4 cellular contexts compared by ENCODE assay signal in genomic region chr7:141079223-141079622, GRCh38.
A peak's percentile ranks its signal among the peaks of the same experiment; 100 is the strongest.
TF ChIP-seq lines count a peak whose summit lies in the region.

No MANE protein-coding gene starts in this region.

TF ChIP-seq in SK-N-SH, 30 proteins besides CTCF, POLR2A, EP300 and RAD21 (continued from another document):
- TF ChIP-seq REST (IDR thresholded peaks at IDR 0.05; ENCODE audit: low read depth, low read length) = peak; percentile 74; the same call in 1 of the 2 replicates

TF ChIP-seq in SK-N-SH treated with all-trans-retinoic acid at 6 μM for 48 hours, 23 proteins besides CTCF, POLR2A, EP300 and RAD21:
- TF ChIP-seq CSRNP3 (CRISPR knock-in tag; IDR thresholded peaks at IDR 0.05) (no peak), ZNF565 (CRISPR knock-in tag; conservative IDR thresholded peaks at IDR 0.05; ENCODE audit: low read depth) (no peak), ZFP3 (CRISPR knock-in tag; IDR thresholded peaks at IDR 0.05) (no peak), BACH2 (CRISPR knock-in tag; IDR thresholded peaks at IDR 0.05; ENCODE audit: borderline replicate concordance) (no peak), TCF4 (CRISPR knock-in tag; IDR thresholded peaks at IDR 0.05; ENCODE audit: borderline replicate concordance) (no peak)
- TF ChIP-seq, protein P1, sequence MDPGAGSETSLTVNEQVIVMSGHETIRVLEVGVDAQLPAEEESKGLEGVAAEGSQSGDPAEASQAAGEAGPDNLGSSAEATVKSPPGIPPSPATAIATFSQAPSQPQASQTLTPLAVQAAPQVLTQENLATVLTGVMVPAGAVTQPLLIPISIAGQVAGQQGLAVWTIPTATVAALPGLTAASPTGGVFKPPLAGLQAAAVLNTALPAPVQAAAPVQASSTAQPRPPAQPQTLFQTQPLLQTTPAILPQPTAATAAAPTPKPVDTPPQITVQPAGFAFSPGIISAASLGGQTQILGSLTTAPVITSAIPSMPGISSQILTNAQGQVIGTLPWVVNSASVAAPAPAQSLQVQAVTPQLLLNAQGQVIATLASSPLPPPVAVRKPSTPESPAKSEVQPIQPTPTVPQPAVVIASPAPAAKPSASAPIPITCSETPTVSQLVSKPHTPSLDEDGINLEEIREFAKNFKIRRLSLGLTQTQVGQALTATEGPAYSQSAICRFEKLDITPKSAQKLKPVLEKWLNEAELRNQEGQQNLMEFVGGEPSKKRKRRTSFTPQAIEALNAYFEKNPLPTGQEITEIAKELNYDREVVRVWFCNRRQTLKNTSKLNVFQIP (CRISPR knock-in tag; IDR thresholded peaks at IDR 0.05; ENCODE audit: borderline replicate concordance, low read depth) = no peak

TF ChIP-seq in GM23338, 12 proteins besides CTCF, POLR2A, EP300 and RAD21:
- TF ChIP-seq REST (IDR thresholded peaks at IDR 0.05; ENCODE audit: unreplicated experiment) (peak; percentile 47), ZNF462 (CRISPR knock-in tag; IDR thresholded peaks at IDR 0.05) (no peak), EZH2phosphoT487 (IDR thresholded peaks at IDR 0.05; ENCODE audit: unreplicated experiment) (no peak), NANOG (IDR thresholded peaks at IDR 0.05; ENCODE audit: borderline replicate concordance) (no peak), EZH2 (IDR thresholded peaks at IDR 0.05; ENCODE audit: low read depth, unreplicated experiment) (no peak)

TF ChIP-seq in neural cell, 6 proteins besides CTCF, POLR2A, EP300 and RAD21:
- TF ChIP-seq REST (IDR thresholded peaks at IDR 0.05; ENCODE audit: borderline replicate concordance) (no peak), MXI1 (conservative IDR thresholded peaks at IDR 0.05; ENCODE audit: poor library complexity, severe bottlenecking) (no peak), EZH2 (IDR thresholded peaks at IDR 0.05; ENCODE audit: borderline replicate concordance, insufficient read depth, low read length, poor library complexity, severe bottlenecking) (no peak), TAF1 (IDR thresholded peaks at IDR 0.05; ENCODE audit: low read depth) (no peak), SMC3 (conservative IDR thresholded peaks at IDR 0.05; ENCODE audit: poor library complexity) (no peak), POLR2AphosphoS5 (IDR thresholded peaks at IDR 0.05) (no peak)
TF ChIP-seq in neural cell: peak in this region for 0.
